In the genomic region with DNA sequence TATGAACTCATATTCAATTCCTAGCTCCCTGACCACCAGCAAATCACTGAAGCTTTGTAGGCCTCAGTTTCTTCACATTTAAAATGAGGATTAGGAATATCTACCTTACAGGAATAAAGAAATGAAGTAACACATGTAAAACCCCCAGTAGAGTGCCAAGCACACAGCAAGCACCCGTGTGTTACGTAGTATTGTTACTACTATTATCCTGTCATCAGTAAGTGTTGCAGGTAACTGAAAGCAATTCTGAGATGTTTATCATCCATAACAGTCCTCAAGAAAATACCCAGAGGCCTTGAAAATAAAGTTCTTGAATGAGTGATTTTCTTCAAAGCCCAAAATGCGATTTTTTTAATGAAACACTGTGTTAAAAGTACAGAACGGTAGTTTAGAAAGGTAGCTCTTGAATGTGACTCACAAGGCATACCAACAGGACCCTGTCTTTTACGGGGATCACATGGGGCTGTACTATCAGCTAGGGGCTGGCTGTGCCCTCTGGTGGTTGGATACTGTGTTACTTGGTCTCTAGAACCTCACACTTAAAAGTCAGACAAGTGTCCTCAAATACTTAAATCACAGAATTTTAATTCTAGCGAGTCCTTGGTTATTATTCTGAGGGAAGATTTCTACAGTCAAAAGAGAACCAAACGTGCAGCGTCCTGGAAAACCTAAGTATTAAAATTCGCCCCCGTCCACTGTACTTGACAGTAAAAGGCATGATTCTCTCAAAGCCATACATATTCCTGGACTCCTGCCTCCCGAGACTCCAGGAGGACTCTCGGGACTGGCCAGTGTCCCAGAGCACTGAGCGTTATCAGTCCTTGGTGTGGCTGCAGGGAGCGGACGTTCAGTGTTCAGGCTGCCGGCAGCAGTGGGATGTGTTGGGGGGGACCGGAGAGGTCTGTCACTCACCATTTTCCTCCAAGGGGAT, we compare ENCODE assay signal across 1 cellular context.
TF ChIP-seq lines count a peak whose summit lies in the region.

No MANE protein-coding gene starts in this region.

TF ChIP-seq in H1, 55 proteins besides CTCF, POLR2A, EP300 and RAD21:
- TF ChIP-seq JUN (IDR thresholded peaks at IDR 0.05; ENCODE audit: low read depth, low read length) (no peak), FOSL1 (IDR thresholded peaks at IDR 0.05; ENCODE audit: insufficient read depth, low read depth, low read length) (no peak), BACH1 (IDR thresholded peaks at IDR 0.05; ENCODE audit: low read length) (no peak), CHD2 (IDR thresholded peaks at IDR 0.05; ENCODE audit: low read length) (no peak), RBBP5 (IDR thresholded peaks at IDR 0.05; ENCODE audit: borderline replicate concordance, low read depth, low read length) (no peak), CBX5 (IDR thresholded peaks at IDR 0.05; ENCODE audit: low read depth, low read length) (no peak), SAP30 (IDR thresholded peaks at IDR 0.05; ENCODE audit: insufficient read depth, insufficient replicate concordance, low read length) (peak; percentile 81), HDAC2 (IDR thresholded peaks at IDR 0.05; ENCODE audit: borderline replicate concordance in 1 of 2, low read depth in 2 of 2, low read length in 2 of 2) (no peak; a peak in 1 of 4 replicates), JUND (IDR thresholded peaks at IDR 0.05; ENCODE audit: low read length) (0 out of 2 replicates have a peak, but pooled peaks have one; percentile 12), HDAC6 (IDR thresholded peaks at IDR 0.05; ENCODE audit: low read depth, low read length) (no peak), SRF (IDR thresholded peaks at IDR 0.05; ENCODE audit: low read depth, low read length) (no peak), BCL11A (IDR thresholded peaks at IDR 0.05; ENCODE audit: low read depth in 2 of 2, low read length in 2 of 2) (no peak), TCF12 (IDR thresholded peaks at IDR 0.05; ENCODE audit: low read depth, low read length) (no peak), GTF2F1 (IDR thresholded peaks at IDR 0.05; ENCODE audit: borderline replicate concordance, low read depth, low read length) (no peak), TAF1 (IDR thresholded peaks at IDR 0.05; ENCODE audit: low read depth, low read length) (no peak), SIN3A (conservative IDR thresholded peaks at IDR 0.05 in 1 of 2, IDR thresholded peaks at IDR 0.05 in 1 of 2; ENCODE audit: low read depth in 1 of 2, low read length in 2 of 2) (peak; percentile 52 to 93; a peak in 2 of 4 replicates)
- TF ChIP-seq, protein P1, sequence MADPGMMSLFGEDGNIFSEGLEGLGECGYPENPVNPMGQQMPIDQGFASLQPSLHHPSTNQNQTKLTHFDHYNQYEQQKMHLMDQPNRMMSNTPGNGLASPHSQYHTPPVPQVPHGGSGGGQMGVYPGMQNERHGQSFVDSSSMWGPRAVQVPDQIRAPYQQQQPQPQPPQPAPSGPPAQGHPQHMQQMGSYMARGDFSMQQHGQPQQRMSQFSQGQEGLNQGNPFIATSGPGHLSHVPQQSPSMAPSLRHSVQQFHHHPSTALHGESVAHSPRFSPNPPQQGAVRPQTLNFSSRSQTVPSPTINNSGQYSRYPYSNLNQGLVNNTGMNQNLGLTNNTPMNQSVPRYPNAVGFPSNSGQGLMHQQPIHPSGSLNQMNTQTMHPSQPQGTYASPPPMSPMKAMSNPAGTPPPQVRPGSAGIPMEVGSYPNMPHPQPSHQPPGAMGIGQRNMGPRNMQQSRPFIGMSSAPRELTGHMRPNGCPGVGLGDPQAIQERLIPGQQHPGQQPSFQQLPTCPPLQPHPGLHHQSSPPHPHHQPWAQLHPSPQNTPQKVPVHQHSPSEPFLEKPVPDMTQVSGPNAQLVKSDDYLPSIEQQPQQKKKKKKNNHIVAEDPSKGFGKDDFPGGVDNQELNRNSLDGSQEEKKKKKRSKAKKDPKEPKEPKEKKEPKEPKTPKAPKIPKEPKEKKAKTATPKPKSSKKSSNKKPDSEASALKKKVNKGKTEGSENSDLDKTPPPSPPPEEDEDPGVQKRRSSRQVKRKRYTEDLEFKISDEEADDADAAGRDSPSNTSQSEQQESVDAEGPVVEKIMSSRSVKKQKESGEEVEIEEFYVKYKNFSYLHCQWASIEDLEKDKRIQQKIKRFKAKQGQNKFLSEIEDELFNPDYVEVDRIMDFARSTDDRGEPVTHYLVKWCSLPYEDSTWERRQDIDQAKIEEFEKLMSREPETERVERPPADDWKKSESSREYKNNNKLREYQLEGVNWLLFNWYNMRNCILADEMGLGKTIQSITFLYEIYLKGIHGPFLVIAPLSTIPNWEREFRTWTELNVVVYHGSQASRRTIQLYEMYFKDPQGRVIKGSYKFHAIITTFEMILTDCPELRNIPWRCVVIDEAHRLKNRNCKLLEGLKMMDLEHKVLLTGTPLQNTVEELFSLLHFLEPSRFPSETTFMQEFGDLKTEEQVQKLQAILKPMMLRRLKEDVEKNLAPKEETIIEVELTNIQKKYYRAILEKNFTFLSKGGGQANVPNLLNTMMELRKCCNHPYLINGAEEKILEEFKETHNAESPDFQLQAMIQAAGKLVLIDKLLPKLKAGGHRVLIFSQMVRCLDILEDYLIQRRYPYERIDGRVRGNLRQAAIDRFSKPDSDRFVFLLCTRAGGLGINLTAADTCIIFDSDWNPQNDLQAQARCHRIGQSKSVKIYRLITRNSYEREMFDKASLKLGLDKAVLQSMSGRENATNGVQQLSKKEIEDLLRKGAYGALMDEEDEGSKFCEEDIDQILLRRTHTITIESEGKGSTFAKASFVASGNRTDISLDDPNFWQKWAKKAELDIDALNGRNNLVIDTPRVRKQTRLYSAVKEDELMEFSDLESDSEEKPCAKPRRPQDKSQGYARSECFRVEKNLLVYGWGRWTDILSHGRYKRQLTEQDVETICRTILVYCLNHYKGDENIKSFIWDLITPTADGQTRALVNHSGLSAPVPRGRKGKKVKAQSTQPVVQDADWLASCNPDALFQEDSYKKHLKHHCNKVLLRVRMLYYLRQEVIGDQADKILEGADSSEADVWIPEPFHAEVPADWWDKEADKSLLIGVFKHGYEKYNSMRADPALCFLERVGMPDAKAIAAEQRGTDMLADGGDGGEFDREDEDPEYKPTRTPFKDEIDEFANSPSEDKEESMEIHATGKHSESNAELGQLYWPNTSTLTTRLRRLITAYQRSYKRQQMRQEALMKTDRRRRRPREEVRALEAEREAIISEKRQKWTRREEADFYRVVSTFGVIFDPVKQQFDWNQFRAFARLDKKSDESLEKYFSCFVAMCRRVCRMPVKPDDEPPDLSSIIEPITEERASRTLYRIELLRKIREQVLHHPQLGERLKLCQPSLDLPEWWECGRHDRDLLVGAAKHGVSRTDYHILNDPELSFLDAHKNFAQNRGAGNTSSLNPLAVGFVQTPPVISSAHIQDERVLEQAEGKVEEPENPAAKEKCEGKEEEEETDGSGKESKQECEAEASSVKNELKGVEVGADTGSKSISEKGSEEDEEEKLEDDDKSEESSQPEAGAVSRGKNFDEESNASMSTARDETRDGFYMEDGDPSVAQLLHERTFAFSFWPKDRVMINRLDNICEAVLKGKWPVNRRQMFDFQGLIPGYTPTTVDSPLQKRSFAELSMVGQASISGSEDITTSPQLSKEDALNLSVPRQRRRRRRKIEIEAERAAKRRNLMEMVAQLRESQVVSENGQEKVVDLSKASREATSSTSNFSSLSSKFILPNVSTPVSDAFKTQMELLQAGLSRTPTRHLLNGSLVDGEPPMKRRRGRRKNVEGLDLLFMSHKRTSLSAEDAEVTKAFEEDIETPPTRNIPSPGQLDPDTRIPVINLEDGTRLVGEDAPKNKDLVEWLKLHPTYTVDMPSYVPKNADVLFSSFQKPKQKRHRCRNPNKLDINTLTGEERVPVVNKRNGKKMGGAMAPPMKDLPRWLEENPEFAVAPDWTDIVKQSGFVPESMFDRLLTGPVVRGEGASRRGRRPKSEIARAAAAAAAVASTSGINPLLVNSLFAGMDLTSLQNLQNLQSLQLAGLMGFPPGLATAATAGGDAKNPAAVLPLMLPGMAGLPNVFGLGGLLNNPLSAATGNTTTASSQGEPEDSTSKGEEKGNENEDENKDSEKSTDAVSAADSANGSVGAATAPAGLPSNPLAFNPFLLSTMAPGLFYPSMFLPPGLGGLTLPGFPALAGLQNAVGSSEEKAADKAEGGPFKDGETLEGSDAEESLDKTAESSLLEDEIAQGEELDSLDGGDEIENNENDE (IDR thresholded peaks at IDR 0.05; ENCODE audit: insufficient replicate concordance, low read length): no peak
- TF ChIP-seq, protein P2, sequence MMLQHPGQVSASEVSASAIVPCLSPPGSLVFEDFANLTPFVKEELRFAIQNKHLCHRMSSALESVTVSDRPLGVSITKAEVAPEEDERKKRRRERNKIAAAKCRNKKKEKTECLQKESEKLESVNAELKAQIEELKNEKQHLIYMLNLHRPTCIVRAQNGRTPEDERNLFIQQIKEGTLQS (IDR thresholded peaks at IDR 0.05; ENCODE audit: insufficient read depth, low read depth, low read length): peak; percentile 55; the same call in 1 of the 2 replicates
- TF ChIP-seq, protein P3, sequence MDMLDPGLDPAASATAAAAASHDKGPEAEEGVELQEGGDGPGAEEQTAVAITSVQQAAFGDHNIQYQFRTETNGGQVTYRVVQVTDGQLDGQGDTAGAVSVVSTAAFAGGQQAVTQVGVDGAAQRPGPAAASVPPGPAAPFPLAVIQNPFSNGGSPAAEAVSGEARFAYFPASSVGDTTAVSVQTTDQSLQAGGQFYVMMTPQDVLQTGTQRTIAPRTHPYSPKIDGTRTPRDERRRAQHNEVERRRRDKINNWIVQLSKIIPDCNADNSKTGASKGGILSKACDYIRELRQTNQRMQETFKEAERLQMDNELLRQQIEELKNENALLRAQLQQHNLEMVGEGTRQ (IDR thresholded peaks at IDR 0.05; ENCODE audit: low read length): peak; percentile 71; the same call in 1 of the 2 replicates
